15 cellular contexts compared by ENCODE assay signal in the genomic region with DNA sequence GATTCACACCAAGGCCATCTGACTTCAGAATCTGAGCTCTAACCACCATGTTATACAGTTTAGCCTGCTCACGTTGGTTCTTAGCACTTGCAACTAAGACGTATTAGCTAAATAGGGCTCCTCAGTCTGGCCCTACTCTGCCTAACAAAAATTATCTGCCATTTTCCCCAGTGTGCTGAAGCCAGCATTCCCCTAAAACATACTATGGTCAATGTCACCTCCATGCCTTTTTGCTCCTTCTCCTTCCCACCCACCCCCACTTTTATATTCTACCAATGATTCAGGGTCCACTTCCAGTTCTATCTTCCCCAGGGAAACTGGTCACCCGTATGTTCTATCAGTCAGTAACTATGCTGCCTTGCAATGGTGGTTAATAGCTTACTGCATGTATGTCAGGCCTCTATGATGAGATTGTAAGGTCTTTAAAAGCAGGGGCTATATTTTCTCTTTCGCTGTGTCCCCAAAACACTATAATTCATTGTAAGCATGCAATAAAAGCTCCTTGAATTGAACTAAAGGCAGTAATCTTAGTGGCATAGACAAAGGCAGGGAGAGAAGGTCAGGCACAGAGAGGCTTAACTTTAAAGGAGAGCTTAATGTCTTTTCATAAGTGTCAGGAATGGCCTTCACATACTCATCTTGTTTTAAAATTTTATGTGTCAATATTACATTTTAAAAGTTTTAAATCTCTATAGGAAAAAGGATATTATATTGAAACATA. TPM values are rescaled to one million over a fixed set of nuclear protein-coding genes. Genes with fewer than 3 reads are reported as not detected.
DNase-seq lines count a peak whose midpoint lies in the region; ATAC-seq, FAIRE-seq and TF ChIP-seq lines count a peak whose summit lies in the region.
"Had no signal": no experiment of that assay in that cellular context is flagged by ENCODE, and none has a peak within 500 bp of the region (broad histone marks: within the 10 kb centered on the region; RNA-seq: fewer than 3 reads in every experiment).

No MANE protein-coding gene starts in this region.

- H3K4me3 Mint-ChIP-seq in activated CD4-positive, alpha-beta memory T cell treated with anti-CD3 and anti-CD28 coated beads for 36 hours, result no peak overlapping the region
- H3K4me3 Mint-ChIP-seq in activated CD4-positive, alpha-beta memory T cell treated with anti-CD3 and anti-CD28 coated beads, Interleukin-2, amount 10 ng/mL, durations not matched to agents 7 days and 5 days, result no peak overlapping the region

- H3K4me1 ChIP-seq in lung (ENCODE audit: control insufficient read depth in 2 of 2, insufficient read depth in 2 of 2, low read length in 2 of 2) (peaks cover 8 to 10% of the 10 kb centered on the region in 2 donors), suprapubic skin (peaks cover 23% of the 10 kb centered on the region)

- no peak for FAIRE-seq in frontal cortex (lab: Jason Lieb, UNC)
- FAIRE-seq: D721Med had no signal

- no peaks in the 10 kb centered on the region for H3K27me3 Mint-ChIP-seq in activated CD4-positive, alpha-beta memory T cell treated with anti-CD3 and anti-CD28 coated beads for 36 hours
- H3K27me3 Mint-ChIP-seq in activated CD4-positive, alpha-beta memory T cell treated with anti-CD3 and anti-CD28 coated beads, Interleukin-2, amount 10 ng/mL, durations not matched to agents 7 days and 5 days, result no peaks in the 10 kb centered on the region
- H3K27me3 Mint-ChIP-seq: IgD-negative memory B cell had no signal

- CTCF ChIA-PET in activated CD4-positive, alpha-beta memory T cell treated with anti-CD3 and anti-CD28 coated beads for 36 hours (lab: Charles Lee), result interaction anchor here (1.2 to 1.6 kb wide), 3 partner anchors 26 to 38 kb away, joined by 3 to 4 read pairs (median 4); no protein-coding TSS in a partner anchor
- CTCF ChIA-PET in activated CD4-positive, alpha-beta memory T cell treated with anti-CD3 and anti-CD28 coated beads, Interleukin-2, amount 10 ng/mL, durations not matched to agents 7 days and 5 days (lab: Charles Lee), result interaction anchor here (0.6 to 1.1 kb wide), 3 partner anchors 44 to 78 kb away, joined by 3 read pairs; no protein-coding TSS in a partner anchor

- peak overlapping the region; percentile 95 for H3K27ac ChIP-seq in brain microvascular endothelial cell
- H3K27ac ChIP-seq in lung (ENCODE audit: low read depth in 1 of 2, low read length in 1 of 2), result peak overlapping the region; percentile 15 to 83
- peak overlapping the region; percentile 83 for H3K27ac ChIP-seq in suprapubic skin

- 85 to 86% methylated on average over 4 of the region's 4 CpGs for WGBS in lung, 2 donors
- 92% methylated on average over 4 of the region's 4 CpGs for WGBS in suprapubic skin

- H3K4me1 Mint-ChIP-seq in activated CD4-positive, alpha-beta memory T cell treated with anti-CD3 and anti-CD28 coated beads for 36 hours (ENCODE audit: low read depth), result peaks cover 37% of the 10 kb centered on the region
- H3K4me1 Mint-ChIP-seq in activated CD4-positive, alpha-beta memory T cell treated with anti-CD3 and anti-CD28 coated beads, Interleukin-2, amount 10 ng/mL, durations not matched to agents 7 days and 5 days, result peaks cover 40% of the 10 kb centered on the region

- no peak for TF ChIP-seq EP300 in suprapubic skin (IDR thresholded peaks at IDR 0.05)

- ATAC-seq in lung (ENCODE audit: insufficient read depth, low FRiP score), result no peak
- no peak for ATAC-seq in HG03280 (IDR thresholded peaks at IDR 0.05; ENCODE audit: unreplicated experiment)

- TF ChIP-seq CTCF in brain microvascular endothelial cell (IDR thresholded peaks at IDR 0.05; ENCODE audit: low read depth, low read length, missing control alignments), result no peak
- TF ChIP-seq CTCF in lung (IDR thresholded peaks at IDR 0.05; ENCODE audit: control extremely low read depth, extremely low read depth), result no peak
- TF ChIP-seq CTCF in suprapubic skin (IDR thresholded peaks at IDR 0.05), result no peak

- H3K27ac Mint-ChIP-seq in activated CD4-positive, alpha-beta memory T cell treated with anti-CD3 and anti-CD28 coated beads for 36 hours, result peak overlapping the region; percentile 5
- no peak overlapping the region for H3K27ac Mint-ChIP-seq in activated CD4-positive, alpha-beta memory T cell treated with anti-CD3 and anti-CD28 coated beads, Interleukin-2, amount 10 ng/mL, durations not matched to agents 7 days and 5 days

- H3K9me3 Mint-ChIP-seq in activated CD4-positive, alpha-beta memory T cell treated with anti-CD3 and anti-CD28 coated beads for 36 hours, result peaks cover 4% of the 10 kb centered on the region
- H3K9me3 Mint-ChIP-seq in activated CD4-positive, alpha-beta memory T cell treated with anti-CD3 and anti-CD28 coated beads, Interleukin-2, amount 10 ng/mL, durations not matched to agents 7 days and 5 days, result peaks cover 3% of the 10 kb centered on the region
- H3K9me3 Mint-ChIP-seq: IgD-negative memory B cell had no signal

- H3K36me3 ChIP-seq in brain microvascular endothelial cell (replicated peaks) (no peaks in the 10 kb centered on the region), lung (ENCODE audit: control insufficient read depth in 2 of 2, insufficient read depth in 2 of 2, low read length in 2 of 2) (peaks cover 4 to 9% of the 10 kb centered on the region in 2 donors), suprapubic skin (peaks cover 4% of the 10 kb centered on the region)
- H3K36me3 ChIP-seq: HAP-1 had no signal

- no peak for TF ChIP-seq POLR2A in suprapubic skin (IDR thresholded peaks at IDR 0.05)

- H3K9me3 ChIP-seq in lung (ENCODE audit: control insufficient read depth in 2 of 2, insufficient read depth in 1 of 2, low read length in 1 of 2) (peaks cover 0 to 2% of the 10 kb centered on the region in 2 donors), suprapubic skin (no peaks in the 10 kb centered on the region)
- H3K9me3 ChIP-seq: HAP-1 had no signal

- no peak for DNase-seq in activated CD4-positive, alpha-beta memory T cell treated with anti-CD3 and anti-CD28 coated beads for 36 hours
- DNase-seq in activated CD4-positive, alpha-beta memory T cell treated with anti-CD3 and anti-CD28 coated beads, Interleukin-2, amount 10 ng/mL, durations not matched to agents 7 days and 5 days, result no peak
- DNase-seq in brain microvascular endothelial cell (no peak), lung (ENCODE audit: low spot score) (no peak), suprapubic skin (ENCODE audit: low spot score in 2 of 2) (no peak), frontal cortex (ENCODE audit: low spot score in 2 of 2) (no peak), 8988T (no peak)
- DNase-seq: left colon, NCI-H1694, NCI-H774 had no signal

- POLR2A ChIA-PET in activated CD4-positive, alpha-beta memory T cell treated with anti-CD3 and anti-CD28 coated beads for 36 hours (lab: Charles Lee), result interaction anchor here (0.7 to 1.3 kb wide), 3 partner anchors 9 to 343 kb away, joined by 4 to 5 read pairs (median 4); a partner anchor contains a TSS
- POLR2A ChIA-PET in activated CD4-positive, alpha-beta memory T cell treated with anti-CD3 and anti-CD28 coated beads, Interleukin-2, amount 10 ng/mL, durations not matched to agents 7 days and 5 days (lab: Charles Lee), result interaction anchor here (1.0 to 3.5 kb wide), 5 partner anchors 9 to 458 kb away, joined by 4 to 21 read pairs (median 6); a partner anchor contains a TSS

- in situ Hi-C loops in brain microvascular endothelial cell (cut with HindIII; ENCODE audit: low pct_ligation_motif_present, low sequenced_read_pairs), result no loop called here

- H3K4me3 ChIP-seq in brain microvascular endothelial cell (ENCODE audit: low read depth, low read length) (no peak overlapping the region), lung (no peak overlapping the region), suprapubic skin (no peak overlapping the region)
- H3K4me3 ChIP-seq: HAP-1 had no signal

- intact Hi-C loops in activated CD4-positive, alpha-beta memory T cell treated with anti-CD3 and anti-CD28 coated beads for 36 hours (cut with micrococcal nuclease), result no loop called here

- H3K36me3 Mint-ChIP-seq in activated CD4-positive, alpha-beta memory T cell treated with anti-CD3 and anti-CD28 coated beads for 36 hours, result peaks cover 20% of the 10 kb centered on the region
- H3K36me3 Mint-ChIP-seq in activated CD4-positive, alpha-beta memory T cell treated with anti-CD3 and anti-CD28 coated beads, Interleukin-2, amount 10 ng/mL, durations not matched to agents 7 days and 5 days (ENCODE audit: low read depth), result peaks cover 24% of the 10 kb centered on the region
- H3K36me3 Mint-ChIP-seq: IgD-negative memory B cell had no signal

- no peaks in the 10 kb centered on the region for H3K27me3 ChIP-seq in brain microvascular endothelial cell (replicated peaks)
- no peaks in the 10 kb centered on the region for H3K27me3 ChIP-seq in lung (ENCODE audit: control insufficient read depth, insufficient read depth)
- no peaks in the 10 kb centered on the region for H3K27me3 ChIP-seq in suprapubic skin

RNA-seq across cellular contexts. Expression of a gene that starts 23.3 kb away (rescaled TPM):
- 1 to 10 TPM; 2.1 to 2.3 TPM for total RNA-seq in activated CD4-positive, alpha-beta memory T cell treated with anti-CD3 and anti-CD28 coated beads for 36 hours
- total RNA-seq in activated CD4-positive, alpha-beta memory T cell treated with anti-CD3 and anti-CD28 coated beads, Interleukin-2, amount 10 ng/mL, durations not matched to agents 7 days and 5 days, result 1 to 10 TPM; 2.4 to 3.2 TPM
- total RNA-seq in lung (1 to 10 TPM; 1.9 to 3.0 TPM), suprapubic skin (1 to 10 TPM in 3 of 4 donors, under 1 TPM in 1; 0.68 to 4.5 (median 3.4) TPM), frontal cortex (0.82 TPM)
- polyA plus RNA-seq in lung, result 1 to 10 TPM; 1.6 to 2.1 TPM
- total RNA-seq: A172 had no signal

RNA-seq across cellular contexts. Expression of a gene that starts 39.4 kb away (rescaled TPM):
- total RNA-seq in activated CD4-positive, alpha-beta memory T cell treated with anti-CD3 and anti-CD28 coated beads for 36 hours, result under 1 TPM; 0.31 to 0.34 TPM
- under 1 TPM in 1 of 2 experiments, not detected in 1; 0.25 TPM for total RNA-seq in activated CD4-positive, alpha-beta memory T cell treated with anti-CD3 and anti-CD28 coated beads, Interleukin-2, amount 10 ng/mL, durations not matched to agents 7 days and 5 days
- 1 to 10 TPM; 1.8 to 7.3 TPM for total RNA-seq in lung
- polyA plus RNA-seq in lung, result 10 to 100 TPM in 1 of 2 donors, 1 to 10 TPM in 1; 5.9 to 10.3 TPM
- 1 to 10 TPM in 2 of 4 donors, under 1 TPM in 1, not detected in 1; 0.39 to 1.8 (median 1.4) TPM for total RNA-seq in suprapubic skin
- total RNA-seq in frontal cortex, result 0.41 TPM
- total RNA-seq: A172 had no signal
- polyA plus RNA-seq: IgD-negative memory B cell had no signal

RNA-seq across cellular contexts. Expression of a gene that starts 40.2 kb away (rescaled TPM):
- 100 to 1,000 TPM; 108 to 112 TPM for total RNA-seq in activated CD4-positive, alpha-beta memory T cell treated with anti-CD3 and anti-CD28 coated beads for 36 hours
- total RNA-seq in activated CD4-positive, alpha-beta memory T cell treated with anti-CD3 and anti-CD28 coated beads, Interleukin-2, amount 10 ng/mL, durations not matched to agents 7 days and 5 days, result 10 to 100 TPM; 63.7 to 69.8 TPM
- 10 to 100 TPM; 43.8 to 57.6 TPM for total RNA-seq in lung
- 100 to 1,000 TPM in 1 of 2 donors, 10 to 100 TPM in 1; 99.1 to 261 TPM for polyA plus RNA-seq in lung
- total RNA-seq in suprapubic skin, result 10 to 100 TPM; 22.1 to 29.8 (median 26.0) TPM
- total RNA-seq in frontal cortex, result 11.0 TPM

RNA-seq across cellular contexts. Expression of a gene that starts 57.8 kb away (rescaled TPM):
- 1 to 10 TPM; 7.7 to 8.6 TPM for total RNA-seq in activated CD4-positive, alpha-beta memory T cell treated with anti-CD3 and anti-CD28 coated beads for 36 hours
- 1 to 10 TPM; 8.6 to 8.8 TPM for total RNA-seq in activated CD4-positive, alpha-beta memory T cell treated with anti-CD3 and anti-CD28 coated beads, Interleukin-2, amount 10 ng/mL, durations not matched to agents 7 days and 5 days
- 10 to 100 TPM; 10.3 to 26.3 TPM for total RNA-seq in lung
- polyA plus RNA-seq in lung, result 10 to 100 TPM in 1 of 2 donors, 1 to 10 TPM in 1; 5.4 to 18.1 TPM
- 1 to 10 TPM; 1.3 to 3.9 (median 2.3) TPM for total RNA-seq in suprapubic skin
- total RNA-seq in frontal cortex, result 1.2 TPM
